ENCODE assay signal across 2 cellular contexts in the genomic region with DNA sequence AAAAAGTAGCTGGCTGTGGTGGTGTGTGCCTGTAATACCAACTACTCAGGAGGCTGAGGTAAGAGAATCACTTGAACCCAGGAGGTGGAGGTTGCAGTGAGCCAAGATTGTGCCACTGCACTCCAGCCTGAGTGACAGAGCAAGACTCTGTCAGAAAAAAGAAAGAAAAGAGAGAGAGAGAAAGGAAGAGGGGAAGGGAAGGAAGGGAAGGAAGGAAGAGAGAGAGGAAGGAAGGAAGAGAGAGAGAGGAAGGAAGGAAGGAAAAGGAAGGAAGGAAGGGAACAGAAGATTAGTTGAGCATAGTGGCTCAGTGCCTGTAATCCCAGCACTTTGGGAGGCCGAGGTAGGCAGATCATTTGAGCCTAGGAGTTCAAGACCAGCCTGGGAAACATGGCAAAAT.
A peak's percentile ranks its signal among the peaks of the same experiment; 100 is the strongest.
TF ChIP-seq lines count a peak whose summit lies in the region.

No MANE protein-coding gene starts in this region.

TF ChIP-seq in HEK293, 187 proteins besides CTCF, POLR2A, EP300 and RAD21:
- TF ChIP-seq ZNF366 (tag by site-specific recombination; conservative IDR thresholded peaks at IDR 0.05), result peak; percentile 64
- TF ChIP-seq, protein P1, sequence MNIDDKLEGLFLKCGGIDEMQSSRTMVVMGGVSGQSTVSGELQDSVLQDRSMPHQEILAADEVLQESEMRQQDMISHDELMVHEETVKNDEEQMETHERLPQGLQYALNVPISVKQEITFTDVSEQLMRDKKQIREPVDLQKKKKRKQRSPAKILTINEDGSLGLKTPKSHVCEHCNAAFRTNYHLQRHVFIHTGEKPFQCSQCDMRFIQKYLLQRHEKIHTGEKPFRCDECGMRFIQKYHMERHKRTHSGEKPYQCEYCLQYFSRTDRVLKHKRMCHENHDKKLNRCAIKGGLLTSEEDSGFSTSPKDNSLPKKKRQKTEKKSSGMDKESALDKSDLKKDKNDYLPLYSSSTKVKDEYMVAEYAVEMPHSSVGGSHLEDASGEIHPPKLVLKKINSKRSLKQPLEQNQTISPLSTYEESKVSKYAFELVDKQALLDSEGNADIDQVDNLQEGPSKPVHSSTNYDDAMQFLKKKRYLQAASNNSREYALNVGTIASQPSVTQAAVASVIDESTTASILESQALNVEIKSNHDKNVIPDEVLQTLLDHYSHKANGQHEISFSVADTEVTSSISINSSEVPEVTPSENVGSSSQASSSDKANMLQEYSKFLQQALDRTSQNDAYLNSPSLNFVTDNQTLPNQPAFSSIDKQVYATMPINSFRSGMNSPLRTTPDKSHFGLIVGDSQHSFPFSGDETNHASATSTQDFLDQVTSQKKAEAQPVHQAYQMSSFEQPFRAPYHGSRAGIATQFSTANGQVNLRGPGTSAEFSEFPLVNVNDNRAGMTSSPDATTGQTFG (tag by site-specific recombination; IDR thresholded peaks at IDR 0.05; ENCODE audit: borderline replicate concordance), result 0 out of 2 replicates have a peak, but pooled peaks have one; percentile 34
TF ChIP-seq in HEK293: peak in this region for 2; not testable (repeated sequence) for 185.

TF ChIP-seq in K562, 482 proteins besides CTCF, POLR2A, EP300 and RAD21:
- TF ChIP-seq, protein P2, sequence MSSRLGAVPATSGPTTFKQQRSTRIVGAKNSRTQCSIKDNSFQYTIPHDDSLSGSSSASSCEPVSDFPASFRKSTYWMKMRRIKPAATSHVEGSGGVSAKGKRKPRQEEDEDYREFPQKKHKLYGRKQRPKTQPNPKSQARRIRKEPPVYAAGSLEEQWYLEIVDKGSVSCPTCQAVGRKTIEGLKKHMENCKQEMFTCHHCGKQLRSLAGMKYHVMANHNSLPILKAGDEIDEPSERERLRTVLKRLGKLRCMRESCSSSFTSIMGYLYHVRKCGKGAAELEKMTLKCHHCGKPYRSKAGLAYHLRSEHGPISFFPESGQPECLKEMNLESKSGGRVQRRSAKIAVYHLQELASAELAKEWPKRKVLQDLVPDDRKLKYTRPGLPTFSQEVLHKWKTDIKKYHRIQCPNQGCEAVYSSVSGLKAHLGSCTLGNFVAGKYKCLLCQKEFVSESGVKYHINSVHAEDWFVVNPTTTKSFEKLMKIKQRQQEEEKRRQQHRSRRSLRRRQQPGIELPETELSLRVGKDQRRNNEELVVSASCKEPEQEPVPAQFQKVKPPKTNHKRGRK (tag; IDR thresholded peaks at IDR 0.05), result peak; percentile 61; the same call in 1 of the 2 replicates
- TF ChIP-seq ELF4 (CRISPR knock-in tag; IDR thresholded peaks at IDR 0.05) (0 out of 2 replicates have a peak, but pooled peaks have one; percentile 9), BCLAF1 (IDR thresholded peaks at IDR 0.05; ENCODE audit: borderline replicate concordance in 1 of 2, control insufficient read depth in 1 of 2, low read depth in 2 of 2, low read length in 1 of 2) (0 out of 4 replicates have a peak, but pooled peaks of 1 of the 2 experiments have one; percentile 71), MCM7 (IDR thresholded peaks at IDR 0.05) (0 out of 4 replicates have a peak, but pooled peaks of 1 of the 2 experiments have one; percentile 50), HBP1 (CRISPR knock-in tag; IDR thresholded peaks at IDR 0.05) (0 out of 2 replicates have a peak, but pooled peaks have one; percentile 55)
